34 cellular contexts compared by ENCODE assay signal in genomic region chr20:54321688-54322087, GRCh38.
"Had no signal": no experiment of that assay in that cellular context is flagged by ENCODE, and none has a peak within 500 bp of the region (broad histone marks: within the 10 kb centered on the region; RNA-seq: fewer than 3 reads in every experiment).

No MANE protein-coding gene starts in this region.

- H2AFZ ChIP-seq: hepatocyte had no signal

- H3K27ac Mint-ChIP-seq: activated T-cell treated with anti-CD3 and anti-CD28 coated beads, Interleukin-2, amount 50 U/mL, for 72 hours; brain; effector memory CD8-positive, alpha-beta T cell; mesothelial cell of epicardium; naive B cell; progenitor cell of endocrine pancreas; stimulated activated naive B cell treated with anti-CD40 and anti-IgM and Interleukin-4, amounts not matched to agents 10 μg/mL and 1 μg/mL and 100 μg/mL, for 72 hours; T-helper 17 cell had no signal

- H3K79me2 ChIP-seq: hepatocyte had no signal

- H3K4me1 Mint-ChIP-seq: mesothelial cell of epicardium; naive B cell; stimulated activated naive B cell treated with anti-CD40 and anti-IgM and Interleukin-4, amounts not matched to agents 10 μg/mL and 1 μg/mL and 100 μg/mL, for 72 hours; T-helper 17 cell had no signal

- FAIRE-seq: small intestine, urothelium cell line had no signal

- H3K4me1 ChIP-seq: adrenal gland, gastroesophageal sphincter, sigmoid colon, testis, transverse colon had no signal

- H3K36me3 Mint-ChIP-seq: brain; mesothelial cell of epicardium; naive B cell; stimulated activated naive B cell treated with anti-CD40 and anti-IgM and Interleukin-4, amounts not matched to agents 10 μg/mL and 1 μg/mL and 100 μg/mL, for 72 hours had no signal

- H3K27me3 ChIP-seq: adrenal gland, cardiac muscle cell, gastroesophageal sphincter, hepatocyte, ovary, sigmoid colon, testis, transverse colon had no signal

- H3K27ac ChIP-seq: adrenal gland, cardiac muscle cell, coronary artery, gastroesophageal sphincter, hepatocyte, ovary, sigmoid colon, testis, transverse colon had no signal

- H3K36me3 ChIP-seq: adrenal gland, cardiac muscle cell, gastroesophageal sphincter, ovary, sigmoid colon, transverse colon had no signal

- H3K4me2 ChIP-seq: hepatocyte had no signal

- ATAC-seq: activated T-cell treated with anti-CD3 and anti-CD28 coated beads, Interleukin-2, amount 50 U/mL, for 72 hours; effector memory CD8-positive, alpha-beta T cell; gastroesophageal sphincter; left ventricle myocardium superior; SK-N-SH treated with all-trans-retinoic acid at 6 μM for 48 hours; stimulated activated naive B cell treated with anti-CD40 and anti-IgM and Interleukin-4, amounts not matched to agents 10 μg/mL and 1 μg/mL and 100 μg/mL, for 72 hours; T-helper 17 cell had no signal

- H3K4me3 ChIP-seq: adrenal gland, cardiac muscle cell, coronary artery, gastroesophageal sphincter, hepatocyte, ovary, sigmoid colon, testis, transverse colon had no signal

- H3K9me3 Mint-ChIP-seq: activated T-cell treated with anti-CD3 and anti-CD28 coated beads, Interleukin-2, amount 50 U/mL, for 72 hours; brain; mesothelial cell of epicardium; stimulated activated naive B cell treated with anti-CD40 and anti-IgM and Interleukin-4, amounts not matched to agents 10 μg/mL and 1 μg/mL and 100 μg/mL, for 72 hours had no signal

- H3K4me3 Mint-ChIP-seq: activated T-cell treated with anti-CD3 and anti-CD28 coated beads, Interleukin-2, amount 50 U/mL, for 72 hours; brain; effector memory CD8-positive, alpha-beta T cell; mesothelial cell of epicardium; naive B cell; stimulated activated naive B cell treated with anti-CD40 and anti-IgM and Interleukin-4, amounts not matched to agents 10 μg/mL and 1 μg/mL and 100 μg/mL, for 72 hours; T-helper 17 cell had no signal

- H3K27me3 Mint-ChIP-seq: progenitor cell of endocrine pancreas had no signal

- DNase-seq: activated CD4-positive, CD25-positive, alpha-beta regulatory T cell treated with anti-CD3 and anti-CD28 coated beads, Interleukin-2, amount 50 U/mL, for 72 hours; activated CD8-positive, alpha-beta memory T cell treated with anti-CD3 and anti-CD28 coated beads, Interleukin-2, amount 50 U/mL, for 4 hours; activated effector memory CD4-positive, alpha-beta T cell treated with Interleukin-2 at 50 U/mL for 16 hours; activated naive CD4-positive, alpha-beta T cell treated with anti-CD3 and anti-CD28 coated beads, Interleukin-2, amount 50 U/mL, for 16 hours; activated T-cell treated with anti-CD3 and anti-CD28 coated beads, Interleukin-2, amount 50 U/mL, for 72 hours; adrenal gland; aorta; cerebellar nuclear complex; effector memory CD8-positive, alpha-beta T cell; erythroblast; islet precursor cell; left ventricle myocardium superior; mammary epithelial cell; naive B cell; ovary; sigmoid colon; small intestine; stimulated activated CD4-positive, alpha-beta T cell treated with anti-CD3 and anti-CD28 coated beads, Interleukin-1b, Interleukin-23, amount 100 ng/mL, for 48 hours; stimulated activated CD4-positive, alpha-beta T cell treated with anti-CD3 and anti-CD28 coated beads, Interleukin-4, amount 100 ng/mL, for 4 hours; stimulated activated CD8-positive, alpha-beta memory T cell treated with anti-CD3 and anti-CD28 coated beads, Interleukin-4, amount 100 ng/mL, for 48 hours; stimulated activated naive B cell treated with anti-CD40 and anti-IgM and Interleukin-4, amounts not matched to agents 10 μg/mL and 1 μg/mL and 100 μg/mL, for 72 hours; T-helper 17 cell; T1000; testis; transverse colon had no signal

- H3K9me3 ChIP-seq: adrenal gland, gastroesophageal sphincter, ovary, sigmoid colon, testis, transverse colon had no signal
